13 cellular contexts compared by ENCODE assay signal in the genomic region with DNA sequence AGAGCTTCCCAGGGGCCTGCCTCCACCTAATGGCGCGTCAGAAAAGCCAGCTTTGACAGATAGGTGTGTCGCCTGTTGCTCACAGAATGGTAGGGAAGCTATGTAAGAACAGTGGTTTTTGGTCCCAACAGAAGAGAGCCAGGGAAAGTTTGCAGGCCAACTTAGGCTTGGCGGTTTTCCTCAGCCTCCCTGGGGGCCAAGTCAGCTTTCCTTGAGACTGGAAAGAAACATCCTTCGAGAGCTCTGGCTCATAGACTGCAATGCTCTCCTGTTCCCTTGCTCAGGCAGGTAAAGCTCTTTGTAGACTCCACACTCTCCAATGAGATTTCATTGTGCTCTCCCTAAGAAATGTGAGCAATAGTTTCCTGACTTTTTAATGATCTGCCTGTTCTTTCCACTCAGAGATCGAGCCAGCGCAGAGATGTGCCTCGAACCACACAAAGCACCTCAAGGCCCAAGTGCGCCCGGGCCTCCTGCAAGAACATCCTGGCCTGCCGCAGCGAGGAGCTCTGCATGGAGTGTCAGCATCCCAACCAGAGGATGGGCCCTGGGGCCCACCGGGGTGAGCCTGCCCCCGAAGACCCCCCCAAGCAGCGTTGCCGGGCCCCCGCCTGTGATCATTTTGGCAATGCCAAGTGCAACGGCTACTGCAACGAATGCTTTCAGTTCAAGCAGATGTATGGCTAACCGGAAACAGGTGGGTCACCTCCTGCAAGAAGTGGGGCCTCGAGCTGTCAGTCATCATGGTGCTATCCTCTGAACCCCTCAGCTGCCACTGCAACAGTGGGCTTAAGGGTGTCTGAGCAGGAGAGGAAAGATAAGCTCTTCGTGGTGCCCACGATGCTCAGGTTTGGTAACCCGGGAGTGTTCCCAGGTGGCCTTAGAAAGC. TPM values are rescaled to one million over a fixed set of nuclear protein-coding genes. Genes with fewer than 3 reads are reported as not detected.
DNase-seq lines count a peak whose midpoint lies in the region; ATAC-seq and TF ChIP-seq lines count a peak whose summit lies in the region.
"Had no signal": no experiment of that assay in that cellular context is flagged by ENCODE, and none has a peak within 500 bp of the region (broad histone marks: within the 10 kb centered on the region; RNA-seq: fewer than 3 reads in every experiment).

No MANE protein-coding gene starts in this region.

- WGBS in spleen, 5 donors: 86 to 90% (median 88%) methylated on average over 23 to 24 of the region's 24 CpGs

- ATAC-seq in activated CD4-positive, alpha-beta T cell treated with anti-CD3 and anti-CD28 coated beads for 36 hours: no peak
- no peak for ATAC-seq in HG03196 (IDR thresholded peaks at IDR 0.05; ENCODE audit: unreplicated experiment)

- peaks cover 14 to 88% (median 53%) of the 10 kb centered on the region in 6 donors for H3K4me1 ChIP-seq in spleen

- peaks cover 5% of the 10 kb centered on the region for H3K9me3 Mint-ChIP-seq in activated CD4-positive, alpha-beta T cell treated with anti-CD3 and anti-CD28 coated beads for 36 hours (ENCODE audit: low read depth)
- no peaks in the 10 kb centered on the region for H3K9me3 Mint-ChIP-seq in T-helper 1 cell treated with Interleukin-12 subunit alpha and Interleukin-12 subunit beta and Interleukin-4 antibody, amounts not matched to agents 30 μg/mL and 1 μg/mL, for 36 hours

- peak overlapping the region; percentile 61 for H3K4me3 Mint-ChIP-seq in activated CD4-positive, alpha-beta T cell treated with anti-CD3 and anti-CD28 coated beads for 36 hours
- H3K4me3 Mint-ChIP-seq in T-helper 1 cell treated with Interleukin-12 subunit alpha and Interleukin-12 subunit beta and Interleukin-4 antibody, amounts not matched to agents 30 μg/mL and 1 μg/mL, for 36 hours: no peak overlapping the region

- H3K9me3 ChIP-seq in spleen (peaks cover 0 to 4% (median 0%) of the 10 kb centered on the region in 8 donors), MG63 (no peaks in the 10 kb centered on the region)

- peak overlapping the region; percentile 84 for H3K27ac Mint-ChIP-seq in activated CD4-positive, alpha-beta T cell treated with anti-CD3 and anti-CD28 coated beads for 36 hours
- H3K27ac Mint-ChIP-seq in T-helper 1 cell treated with Interleukin-12 subunit alpha and Interleukin-12 subunit beta and Interleukin-4 antibody, amounts not matched to agents 30 μg/mL and 1 μg/mL, for 36 hours: peak overlapping the region; percentile 77

- POLR2A ChIA-PET in activated CD4-positive, alpha-beta T cell treated with anti-CD3 and anti-CD28 coated beads for 36 hours (lab: Charles Lee): interaction anchor here (0.6 to 1.5 kb wide), 8 partner anchors 8 to 164 kb away, joined by 3 to 8 read pairs (median 4); no protein-coding TSS in a partner anchor

- peaks cover 76% of the 10 kb centered on the region for H3K4me1 Mint-ChIP-seq in activated CD4-positive, alpha-beta T cell treated with anti-CD3 and anti-CD28 coated beads for 36 hours
- H3K4me1 Mint-ChIP-seq in T-helper 1 cell treated with Interleukin-12 subunit alpha and Interleukin-12 subunit beta and Interleukin-4 antibody, amounts not matched to agents 30 μg/mL and 1 μg/mL, for 36 hours (ENCODE audit: low read depth): peaks cover 67% of the 10 kb centered on the region

- TF ChIP-seq CTCF in spleen (IDR thresholded peaks at IDR 0.05 in 8 of 11, conservative IDR thresholded peaks at IDR 0.05 in 3 of 11): no peak

- peaks cover 10 to 81% (median 74%) of the 10 kb centered on the region in 6 donors for H3K36me3 ChIP-seq in spleen
- H3K36me3 ChIP-seq in MG63: peaks cover 27% of the 10 kb centered on the region

- DNase-seq in activated CD4-positive, alpha-beta T cell treated with anti-CD3 and anti-CD28 coated beads for 36 hours: no peak
- no peak for DNase-seq in activated CD4-positive, alpha-beta T cell treated with anti-CD3 and anti-CD28 coated beads for 4 hours
- peak; percentile 56 for DNase-seq in effector CD8-positive, alpha-beta T cell (lab: John Stamatoyannopoulos, UW)
- DNase-seq in spleen (peak; percentile 75), MG63 (no peak), NCI-H1417 treated with DMSO at 0.1 percent for 48 hours (lab: John Stamatoyannopoulos, UW) (no peak)
- DNase-seq: KBM-7, NCI-H2029 treated with DMSO at 0.1 percent for 48 hours, SHP77 treated with DMSO at 0.1 percent for 48 hours had no signal

- peak overlapping the region in 3 of 8 donors; percentile 74 to 80 (median 78) for H3K27ac ChIP-seq in spleen
- H3K27ac ChIP-seq: 22Rv1, VCaP had no signal

- intact Hi-C loops in activated CD4-positive, alpha-beta T cell treated with anti-CD3 and anti-CD28 coated beads for 36 hours (cut with DNase I, micrococcal nuclease): no loop called here
- intact Hi-C loops in spleen (cut with DNase I; ENCODE audit: low total_unique reads): no loop called here

- CTCF ChIA-PET in activated CD4-positive, alpha-beta T cell treated with anti-CD3 and anti-CD28 coated beads for 36 hours (lab: Charles Lee): interaction anchor here (0.6 to 3.0 kb wide), 15 partner anchors 8 to 247 kb away, joined by 3 to 15 read pairs (median 4); partner anchors contain the start of gene TNFAIP3

- no peaks in the 10 kb centered on the region for H3K27me3 Mint-ChIP-seq in activated CD4-positive, alpha-beta T cell treated with anti-CD3 and anti-CD28 coated beads for 36 hours
- no peaks in the 10 kb centered on the region for H3K27me3 Mint-ChIP-seq in T-helper 1 cell treated with Interleukin-12 subunit alpha and Interleukin-12 subunit beta and Interleukin-4 antibody, amounts not matched to agents 30 μg/mL and 1 μg/mL, for 36 hours (ENCODE audit: low read depth)

- no peaks in the 10 kb centered on the region for H3K27me3 ChIP-seq in spleen (replicated peaks in 1 of 7)
- H3K27me3 ChIP-seq in MG63: no peaks in the 10 kb centered on the region

- peaks cover 91% of the 10 kb centered on the region for H3K36me3 Mint-ChIP-seq in activated CD4-positive, alpha-beta T cell treated with anti-CD3 and anti-CD28 coated beads for 36 hours (ENCODE audit: low read depth)
- H3K36me3 Mint-ChIP-seq in T-helper 1 cell treated with Interleukin-12 subunit alpha and Interleukin-12 subunit beta and Interleukin-4 antibody, amounts not matched to agents 30 μg/mL and 1 μg/mL, for 36 hours (ENCODE audit: low read depth): peaks cover 75% of the 10 kb centered on the region

- no peak for TF ChIP-seq POLR2A in spleen (IDR thresholded peaks at IDR 0.05)

- H3K4me3 ChIP-seq in spleen: no peak overlapping the region
- no peak overlapping the region for H3K4me3 ChIP-seq in MG63

RNA-seq across cellular contexts. Expression of gene TNFAIP3, which starts 13.8 kb away (rescaled TPM):
- 100 to 1,000 TPM; 284 to 371 TPM for total RNA-seq in activated CD4-positive, alpha-beta T cell treated with anti-CD3 and anti-CD28 coated beads for 36 hours
- total RNA-seq in spleen: 100 to 1,000 TPM in 3 of 7 donors, 10 to 100 TPM in 4; 41.1 to 133 (median 69.0) TPM
- polyA plus RNA-seq in spleen: 10 to 100 TPM; 23.2 to 31.9 (median 25.0) TPM
- 0.79 and 2.4 TPM in 2 replicates for total RNA-seq in MG63 (2014; rRNA removed; shearing (Covaris generic); ENCODE audit: low replicate concordance)

Comparison
In these comparisons a context has a peak if more than half of its experiments do, and no peak if none do; other contexts are left out.
1. DNase-seq: peak in effector CD8-positive, alpha-beta T cell (single experiment) and spleen (single experiment); none in activated CD4-positive, alpha-beta T cell treated with anti-CD3 and anti-CD28 coated beads for 36 hours (single experiment), activated CD4-positive, alpha-beta T cell treated with anti-CD3 and anti-CD28 coated beads for 4 hours (0 of 2), MG63 (single experiment) and NCI-H1417 treated with DMSO at 0.1 percent for 48 hours (single experiment).
2. RNA of gene TNFAIP3, which starts 13.8 kb away (total RNA-seq): 284 to 371 TPM in activated CD4-positive, alpha-beta T cell treated with anti-CD3 and anti-CD28 coated beads for 36 hours and 41.1 to 133 TPM in spleen; 0.79 to 2.4 TPM in MG63; every median in the first group is over 10 times any median in the second.